Comparison of ENCODE assay signal across 8 cellular contexts in the genomic region with DNA sequence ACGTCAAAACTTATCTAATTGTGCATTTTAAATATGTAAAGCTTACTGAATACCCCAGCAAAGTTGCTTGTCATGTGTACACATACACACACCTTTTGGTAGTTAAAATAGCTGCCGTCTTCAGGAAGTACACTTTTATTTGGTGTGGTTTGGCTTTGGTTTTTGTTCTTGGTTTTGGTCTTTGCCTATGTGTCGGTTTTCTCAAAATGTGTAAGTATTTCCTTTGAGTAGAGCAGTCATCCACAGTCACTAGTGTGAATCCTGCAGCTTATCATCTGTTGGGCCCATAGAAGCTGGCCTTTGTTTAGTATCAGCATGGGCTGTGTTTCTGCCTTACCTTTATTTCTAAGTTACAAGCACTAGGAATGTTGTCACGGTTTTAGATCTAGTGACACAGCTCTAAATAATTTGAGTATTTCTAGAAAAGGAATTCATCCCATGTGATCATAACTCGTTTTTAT. TPM values are rescaled to one million over a fixed set of nuclear protein-coding genes. Genes with fewer than 3 reads are reported as not detected.
DNase-seq lines count a peak whose midpoint lies in the region; ATAC-seq, FAIRE-seq and TF ChIP-seq lines count a peak whose summit lies in the region.

No MANE protein-coding gene starts in this region.

- peak; percentile 85 for FAIRE-seq in islet of Langerhans (lab: Jason Lieb, UNC)

- WGBS in thymus: 9% methylated on average over 5 of the region's 5 CpGs

- peaks cover 10% of the 10 kb centered on the region for H3K36me3 Mint-ChIP-seq in activated T-helper 17 cell treated with anti-CD3 and anti-CD28 coated beads, Interleukin-2, amount 50 U/mL, for 72 hours (ENCODE audit: low read depth)

- peaks cover 26% of the 10 kb centered on the region for H3K4me1 Mint-ChIP-seq in activated T-helper 17 cell treated with anti-CD3 and anti-CD28 coated beads, Interleukin-2, amount 50 U/mL, for 72 hours

- H3K4me3 ChIP-seq in BE2C (ENCODE audit: low read depth, low read length) (peak overlapping the region; percentile 61), thymus (ENCODE audit: low read length) (peak overlapping the region; percentile 33)

- no peak for TF ChIP-seq CTCF in BE2C (IDR thresholded peaks at IDR 0.05; ENCODE audit: low read depth, low read length)
- no peak for TF ChIP-seq CTCF in GM10248 (IDR thresholded peaks at IDR 0.05; ENCODE audit: control extremely low read depth, extremely low read depth, low read depth, missing control alignments)

- H3K27me3 ChIP-seq in BE2C (no peaks in the 10 kb centered on the region; the same call in 1 of the 2 replicates), thymus (ENCODE audit: control insufficient read depth, insufficient read depth) (no peaks in the 10 kb centered on the region)

- DNase-seq in BE2C (no peak), SIG-M5 treated with dmso at 0.1 percent for 504 hours (lab: John Stamatoyannopoulos, UW; ENCODE audit: unreplicated experiment) (no peak), GM10248 (ENCODE audit: extremely low spot score) (no peak)

- no peaks in the 10 kb centered on the region for H3K9me3 Mint-ChIP-seq in activated T-helper 17 cell treated with anti-CD3 and anti-CD28 coated beads, Interleukin-2, amount 50 U/mL, for 72 hours

- H3K36me3 ChIP-seq in BE2C (peaks cover 11% of the 10 kb centered on the region), thymus (ENCODE audit: control insufficient read depth, insufficient read depth) (no peaks in the 10 kb centered on the region)

- CTCF ChIA-PET in GM10248 (lab: Yijun Ruan, JAX): interaction anchor here (0.7 to 10.7 kb wide), 8 partner anchors 12 to 639 kb away, joined by 3 to 145 read pairs (median 4); no protein-coding TSS in a partner anchor

- peak; percentile 69 for ATAC-seq in GM19324 (IDR thresholded peaks at IDR 0.05; ENCODE audit: low FRiP score, unreplicated experiment)
- ATAC-seq in HG03354 (IDR thresholded peaks at IDR 0.05; ENCODE audit: poor library complexity, severe bottlenecking, unreplicated experiment): peak; percentile 33
- ATAC-seq in activated T-helper 17 cell treated with anti-CD3 and anti-CD28 coated beads, Interleukin-2, amount 50 U/mL, for 72 hours (replicated peaks): peak; percentile 90

- POLR2A ChIA-PET in GM10248 (lab: Yijun Ruan, JAX): no interaction called here

- no peaks in the 10 kb centered on the region for H3K27me3 Mint-ChIP-seq in activated T-helper 17 cell treated with anti-CD3 and anti-CD28 coated beads, Interleukin-2, amount 50 U/mL, for 72 hours

- H3K4me1 ChIP-seq in BE2C (peaks cover 7% of the 10 kb centered on the region), thymus (ENCODE audit: control insufficient read depth, insufficient read depth, low read length) (peaks cover 6% of the 10 kb centered on the region)

- H3K4me3 Mint-ChIP-seq in activated T-helper 17 cell treated with anti-CD3 and anti-CD28 coated beads, Interleukin-2, amount 50 U/mL, for 72 hours: peak overlapping the region; percentile 38

- H3K27ac Mint-ChIP-seq in activated T-helper 17 cell treated with anti-CD3 and anti-CD28 coated beads, Interleukin-2, amount 50 U/mL, for 72 hours: peak overlapping the region; percentile 1

- H3K9me3 ChIP-seq in BE2C (no peaks in the 10 kb centered on the region), thymus (ENCODE audit: control insufficient read depth) (no peaks in the 10 kb centered on the region)

- peak overlapping the region; percentile 48 for H3K27ac ChIP-seq in thymus (ENCODE audit: low read depth)

RNA-seq across cellular contexts. Expression of gene NET1, which starts 35.3 kb away (rescaled TPM):
- 16.6 TPM for polyA plus RNA-seq in BE2C (2012; ENCODE audit: insufficient read depth, insufficient read length, low read depth)
- 10 to 100 TPM; 17.0 to 39.6 TPM for total RNA-seq in activated T-helper 17 cell treated with anti-CD3 and anti-CD28 coated beads, Interleukin-2, amount 50 U/mL, for 72 hours
- 63.6 TPM for polyA plus RNA-seq in thymus

RNA-seq across cellular contexts. Expression of gene TUBAL3, which starts 43.0 kb away (rescaled TPM):
- not detected for polyA plus RNA-seq in BE2C (2012; ENCODE audit: insufficient read depth, insufficient read length, low read depth)
- total RNA-seq in activated T-helper 17 cell treated with anti-CD3 and anti-CD28 coated beads, Interleukin-2, amount 50 U/mL, for 72 hours: not detected
- polyA plus RNA-seq in thymus: 0.46 TPM

RNA-seq across cellular contexts. Expression of gene CALML5, which starts 51.7 kb away (rescaled TPM):
- not detected for polyA plus RNA-seq in BE2C (2012; ENCODE audit: insufficient read depth, insufficient read length, low read depth)
- total RNA-seq in activated T-helper 17 cell treated with anti-CD3 and anti-CD28 coated beads, Interleukin-2, amount 50 U/mL, for 72 hours: not detected
- 368 TPM for polyA plus RNA-seq in thymus

Comparison
In these comparisons a context has a peak if more than half of its experiments do, and no peak if none do; other contexts are left out.
1. ATAC-seq: peak in every context shown above with its lines; median percentile 90 in activated T-helper 17 cell treated with anti-CD3 and anti-CD28 coated beads, Interleukin-2, amount 50 U/mL, for 72 hours; 69 in GM19324; 33 in HG03354.